Comparison of ENCODE assay signal across 7 cellular contexts in the genomic region with DNA sequence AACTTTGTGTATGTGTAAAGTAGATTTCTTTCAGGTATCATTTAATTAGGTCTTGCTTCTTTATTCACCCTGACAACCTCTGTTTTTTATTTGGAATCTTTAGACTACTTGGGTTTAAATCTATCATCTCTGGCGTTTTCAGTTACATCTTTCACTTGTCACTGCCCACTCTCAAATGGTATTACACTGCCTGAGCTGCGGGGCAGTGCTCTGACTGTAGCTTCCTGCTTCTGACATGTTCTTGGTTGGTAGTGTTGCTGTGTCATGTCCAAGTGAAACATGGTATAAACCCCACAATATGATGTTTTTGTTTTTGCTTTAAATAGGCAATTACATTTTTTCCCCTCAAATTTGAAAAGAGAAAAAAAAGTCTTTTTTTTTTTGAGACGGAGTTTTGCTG.
DNase-seq lines count a peak whose midpoint lies in the region; ATAC-seq and TF ChIP-seq lines count a peak whose summit lies in the region.
"Not testable (repeated sequence)": the region's sequence is repeated elsewhere in the genome, so short reads cannot be mapped to it uniquely, and the experiment has no call there.

No MANE protein-coding gene starts in this region.

- H3K4me1 Mint-ChIP-seq in activated CD8-positive, alpha-beta T cell treated with anti-CD3 and anti-CD28 coated beads for 36 hours (ENCODE audit: low read depth); stimulated activated memory B cell treated with anti-CD40 and anti-IgM and Interleukin-4, amounts not matched to agents 10 μg/mL and 1 μg/mL and 100 μg/mL, for 72 hours: not testable (repeated sequence)

- not testable (repeated sequence) for H3K27ac Mint-ChIP-seq in activated CD8-positive, alpha-beta T cell treated with anti-CD3 and anti-CD28 coated beads for 36 hours; stimulated activated memory B cell treated with anti-CD40 and anti-IgM and Interleukin-4, amounts not matched to agents 10 μg/mL and 1 μg/mL and 100 μg/mL, for 72 hours

- POLR2A ChIA-PET in activated CD8-positive, alpha-beta T cell treated with anti-CD3 and anti-CD28 coated beads for 36 hours (lab: Charles Lee): not testable (repeated sequence)

- H3K36me3 Mint-ChIP-seq in activated CD8-positive, alpha-beta T cell treated with anti-CD3 and anti-CD28 coated beads for 36 hours (ENCODE audit: low read depth); stimulated activated memory B cell treated with anti-CD40 and anti-IgM and Interleukin-4, amounts not matched to agents 10 μg/mL and 1 μg/mL and 100 μg/mL, for 72 hours: not testable (repeated sequence)

- ATAC-seq in GM18498 (IDR thresholded peaks at IDR 0.05; ENCODE audit: unreplicated experiment) (peak; percentile 80), GM21367 (IDR thresholded peaks at IDR 0.05; ENCODE audit: unreplicated experiment) (peak; percentile 53), HG02798 (IDR thresholded peaks at IDR 0.05; ENCODE audit: poor library complexity, unreplicated experiment) (peak; percentile 74), HG03097 (IDR thresholded peaks at IDR 0.05; ENCODE audit: low FRiP score, unreplicated experiment) (peak; percentile 56), HG03520 (IDR thresholded peaks at IDR 0.05; ENCODE audit: unreplicated experiment) (peak; percentile 50)
- ATAC-seq in activated CD8-positive, alpha-beta T cell treated with anti-CD3 and anti-CD28 coated beads for 36 hours: peak; percentile 24
- peak; percentile 59 for ATAC-seq in stimulated activated memory B cell treated with anti-CD40 and anti-IgM and Interleukin-4, amounts not matched to agents 10 μg/mL and 1 μg/mL and 100 μg/mL, for 72 hours

- not testable (repeated sequence) for DNase-seq in activated CD8-positive, alpha-beta T cell treated with anti-CD3 and anti-CD28 coated beads for 36 hours

- intact Hi-C loops in activated CD8-positive, alpha-beta T cell treated with anti-CD3 and anti-CD28 coated beads for 36 hours (cut with micrococcal nuclease): not testable (repeated sequence)

- CTCF ChIA-PET in activated CD8-positive, alpha-beta T cell treated with anti-CD3 and anti-CD28 coated beads for 36 hours (lab: Charles Lee): not testable (repeated sequence)

- H3K27me3 Mint-ChIP-seq in activated CD8-positive, alpha-beta T cell treated with anti-CD3 and anti-CD28 coated beads for 36 hours; stimulated activated memory B cell treated with anti-CD40 and anti-IgM and Interleukin-4, amounts not matched to agents 10 μg/mL and 1 μg/mL and 100 μg/mL, for 72 hours: not testable (repeated sequence)

- TF ChIP-seq CTCF in activated CD8-positive, alpha-beta T cell treated with anti-CD3 and anti-CD28 coated beads for 36 hours (IDR thresholded peaks at IDR 0.05): not testable (repeated sequence)

- not testable (repeated sequence) for H3K9me3 Mint-ChIP-seq in activated CD8-positive, alpha-beta T cell treated with anti-CD3 and anti-CD28 coated beads for 36 hours; stimulated activated memory B cell treated with anti-CD40 and anti-IgM and Interleukin-4, amounts not matched to agents 10 μg/mL and 1 μg/mL and 100 μg/mL, for 72 hours

- not testable (repeated sequence) for H3K4me3 Mint-ChIP-seq in activated CD8-positive, alpha-beta T cell treated with anti-CD3 and anti-CD28 coated beads for 36 hours; stimulated activated memory B cell treated with anti-CD40 and anti-IgM and Interleukin-4, amounts not matched to agents 10 μg/mL and 1 μg/mL and 100 μg/mL, for 72 hours

Comparison
In these comparisons a context has a peak if more than half of its experiments do, and no peak if none do; other contexts are left out.
1. ATAC-seq: peak in every context shown above with its lines; median percentile 80 in GM18498; 74 in HG02798; 59 in stimulated activated memory B cell treated with anti-CD40 and anti-IgM and Interleukin-4, amounts not matched to agents 10 μg/mL and 1 μg/mL and 100 μg/mL, for 72 hours; 56 in HG03097; 53 in GM21367; 50 in HG03520; 24 in activated CD8-positive, alpha-beta T cell treated with anti-CD3 and anti-CD28 coated beads for 36 hours.